Comparison of ENCODE assay signal across 22 cellular contexts in the genomic region with DNA sequence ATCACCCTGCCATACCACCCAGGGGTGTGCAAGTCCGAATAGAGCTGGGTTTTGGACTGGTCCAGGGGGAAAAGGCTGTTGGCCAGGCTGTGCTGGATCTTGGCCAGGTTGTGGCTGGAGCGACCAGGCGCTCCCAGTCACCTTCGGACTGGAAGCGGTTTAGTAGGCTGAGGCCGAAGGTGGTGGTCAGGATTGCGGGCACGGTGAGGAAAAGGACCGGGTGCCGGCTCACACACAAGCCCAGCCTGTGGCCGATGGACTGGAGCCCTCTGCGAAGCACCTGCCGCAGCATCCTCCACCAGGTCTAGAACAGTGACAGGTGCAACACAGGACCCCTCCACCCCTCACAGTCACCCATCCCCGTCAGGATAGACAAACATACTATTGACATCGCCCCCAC.
"Had no signal": no experiment of that assay in that cellular context is flagged by ENCODE, and none has a peak within 500 bp of the region (broad histone marks: within the 10 kb centered on the region; RNA-seq: fewer than 3 reads in every experiment).

No MANE protein-coding gene starts in this region.

- ATAC-seq: K562, SK-N-SH treated with all-trans-retinoic acid at 6 μM for 48 hours had no signal

- H3K9ac ChIP-seq: KMS-11 had no signal

- H3K36me3 ChIP-seq: SJCRH30 had no signal

- FAIRE-seq: K562, RCC 7860 had no signal

- H3K27ac Mint-ChIP-seq: IgD-negative memory B cell had no signal

- H3K27ac ChIP-seq: KMS-11, RWPE1, SJCRH30 had no signal

- H3K27me3 Mint-ChIP-seq: IgD-negative memory B cell had no signal

- H3K4me3 Mint-ChIP-seq: IgD-negative memory B cell had no signal

- DNase-seq: Kasumi-1, MM.1S, NCI-H1092 treated with DMSO at 0.1 percent for 48 hours, NCI-H1436, NCI-H187, NCI-H2029, NCI-H2081 treated with DMSO at 0.1 percent for 48 hours, NCI-H2171, NCI-H226, NCI-H446, NCI-H510A, NCI-H524 treated with DMSO at 0.1 percent for 48 hours, NCI-H69, NCI-H774, SHP77 treated with DMSO at 0.1 percent for 48 hours, SJCRH30 had no signal

- H3K4me3 ChIP-seq: K562, SJCRH30 had no signal

- H3K9me3 ChIP-seq: SJCRH30 had no signal

- H3K4me1 ChIP-seq: SJCRH30 had no signal

- H3K4me1 Mint-ChIP-seq: IgD-negative memory B cell had no signal

- H3K27me3 ChIP-seq: SJCRH30 had no signal
